ENCODE assay signal across 1 cellular context in genomic region chr11:36234825-36235224, GRCh38.
TF ChIP-seq lines count a peak whose summit lies in the region.

No MANE protein-coding gene starts in this region.

TF ChIP-seq in H1, 55 proteins besides CTCF, POLR2A, EP300 and RAD21:
- TF ChIP-seq CHD7 (IDR thresholded peaks at IDR 0.05; ENCODE audit: insufficient replicate concordance, low read length) (no peak), USF2 (IDR thresholded peaks at IDR 0.05; ENCODE audit: low read length) (peak; percentile 20; the same call in 1 of the 2 replicates), BACH1 (IDR thresholded peaks at IDR 0.05; ENCODE audit: low read length) (no peak)
